In genomic region chr19:17830567-17831418, GRCh38 we compare ENCODE assay signal across 2 cellular contexts.
TF ChIP-seq lines count a peak whose summit lies in the region.

No MANE protein-coding gene starts in this region.

TF ChIP-seq in HEK293, 187 proteins besides CTCF, POLR2A, EP300 and RAD21 (continues in another document):
- TF ChIP-seq ZNF404 (tag by site-specific recombination; IDR thresholded peaks at IDR 0.05) (no peak), ZNF48 (tag by site-specific recombination; IDR thresholded peaks at IDR 0.05) (no peak), ZNF302 (tag by site-specific recombination; IDR thresholded peaks at IDR 0.05; ENCODE audit: low read depth) (no peak), TCF7L2 (IDR thresholded peaks at IDR 0.05; ENCODE audit: borderline replicate concordance, low read depth, low read length) (no peak), SP2 (tag by site-specific recombination; IDR thresholded peaks at IDR 0.05) (peak; percentile 57), ZNF704 (tag by site-specific recombination; IDR thresholded peaks at IDR 0.05) (no peak), MEIS1 (CRISPR knock-in tag; IDR thresholded peaks at IDR 0.05; ENCODE audit: borderline replicate concordance) (no peak), FEZF1 (tag by site-specific recombination; IDR thresholded peaks at IDR 0.05) (no peak), GLIS1 (tag by site-specific recombination; IDR thresholded peaks at IDR 0.05) (peak; percentile 30), SP3 (tag by site-specific recombination; IDR thresholded peaks at IDR 0.05) (peak; percentile 46), ZNF433 (tag by site-specific recombination; IDR thresholded peaks at IDR 0.05; ENCODE audit: low read depth) (no peak), ZNF670 (tag by site-specific recombination; IDR thresholded peaks at IDR 0.05; ENCODE audit: low read depth) (no peak), ZNF518A (tag by site-specific recombination; conservative IDR thresholded peaks at IDR 0.05; ENCODE audit: low read depth) (no peak), HOXA7 (CRISPR knock-in tag; IDR thresholded peaks at IDR 0.05; ENCODE audit: borderline replicate concordance) (no peak), GLI4 (tag by site-specific recombination; IDR thresholded peaks at IDR 0.05) (no peak), ZNF701 (tag by site-specific recombination; IDR thresholded peaks at IDR 0.05) (no peak), ZBTB48 (tag by site-specific recombination; IDR thresholded peaks at IDR 0.05) (peak; percentile 73; the same call in 1 of the 2 replicates), ZNF530 (tag by site-specific recombination; IDR thresholded peaks at IDR 0.05; ENCODE audit: low read depth) (no peak), ZNF335 (tag by site-specific recombination; conservative IDR thresholded peaks at IDR 0.05) (peak; percentile 13; the same call in 1 of the 2 replicates), ZNF677 (tag by site-specific recombination; IDR thresholded peaks at IDR 0.05) (no peak)
- TF ChIP-seq, protein P1, sequence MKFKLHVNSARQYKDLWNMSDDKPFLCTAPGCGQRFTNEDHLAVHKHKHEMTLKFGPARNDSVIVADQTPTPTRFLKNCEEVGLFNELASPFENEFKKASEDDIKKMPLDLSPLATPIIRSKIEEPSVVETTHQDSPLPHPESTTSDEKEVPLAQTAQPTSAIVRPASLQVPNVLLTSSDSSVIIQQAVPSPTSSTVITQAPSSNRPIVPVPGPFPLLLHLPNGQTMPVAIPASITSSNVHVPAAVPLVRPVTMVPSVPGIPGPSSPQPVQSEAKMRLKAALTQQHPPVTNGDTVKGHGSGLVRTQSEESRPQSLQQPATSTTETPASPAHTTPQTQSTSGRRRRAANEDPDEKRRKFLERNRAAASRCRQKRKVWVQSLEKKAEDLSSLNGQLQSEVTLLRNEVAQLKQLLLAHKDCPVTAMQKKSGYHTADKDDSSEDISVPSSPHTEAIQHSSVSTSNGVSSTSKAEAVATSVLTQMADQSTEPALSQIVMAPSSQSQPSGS (tag by site-specific recombination; IDR thresholded peaks at IDR 0.05; ENCODE audit: low read depth) = no peak
- TF ChIP-seq, protein P2, sequence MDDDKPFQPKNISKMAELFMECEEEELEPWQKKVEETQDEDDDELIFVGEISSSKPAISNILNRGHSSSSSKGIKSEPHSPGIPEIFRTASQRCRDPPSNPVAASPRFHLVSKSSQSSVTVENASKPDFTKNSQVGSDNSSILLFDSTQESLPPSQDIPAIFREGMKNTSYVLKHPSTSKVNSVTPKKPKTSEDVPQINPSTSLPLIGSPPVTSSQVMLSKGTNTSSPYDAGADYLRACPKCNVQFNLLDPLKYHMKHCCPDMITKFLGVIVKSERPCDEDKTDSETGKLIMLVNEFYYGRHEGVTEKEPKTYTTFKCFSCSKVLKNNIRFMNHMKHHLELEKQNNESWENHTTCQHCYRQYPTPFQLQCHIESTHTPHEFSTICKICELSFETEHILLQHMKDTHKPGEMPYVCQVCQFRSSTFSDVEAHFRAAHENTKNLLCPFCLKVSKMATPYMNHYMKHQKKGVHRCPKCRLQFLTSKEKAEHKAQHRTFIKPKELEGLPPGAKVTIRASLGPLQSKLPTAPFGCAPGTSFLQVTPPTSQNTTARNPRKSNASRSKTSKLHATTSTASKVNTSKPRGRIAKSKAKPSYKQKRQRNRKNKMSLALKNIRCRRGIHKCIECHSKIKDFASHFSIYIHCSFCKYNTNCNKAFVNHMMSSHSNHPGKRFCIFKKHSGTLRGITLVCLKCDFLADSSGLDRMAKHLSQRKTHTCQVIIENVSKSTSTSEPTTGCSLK (tag by site-specific recombination; IDR thresholded peaks at IDR 0.05) = no peak

TF ChIP-seq in K562, 482 proteins besides CTCF, POLR2A, EP300 and RAD21 (continues in another document):
- TF ChIP-seq EZH2 (IDR thresholded peaks at IDR 0.05; ENCODE audit: borderline replicate concordance, low read depth, low read length) = no peak
- TF ChIP-seq HNRNPUL1 (IDR thresholded peaks at IDR 0.05; ENCODE audit: low read length) = no peak
- TF ChIP-seq DDX20 (tag; IDR thresholded peaks at IDR 0.05; ENCODE audit: low read depth) = no peak
- no peak for TF ChIP-seq ZNF165 (CRISPR knock-in tag; IDR thresholded peaks at IDR 0.05; ENCODE audit: borderline replicate concordance)
- no peak for TF ChIP-seq ATF1 (CRISPR knock-in tag; IDR thresholded peaks at IDR 0.05)
- TF ChIP-seq ATF1 (tag; IDR thresholded peaks at IDR 0.05) = no peak
- TF ChIP-seq NR4A1 (CRISPR knock-in tag; IDR thresholded peaks at IDR 0.05) = no peak
- TF ChIP-seq NR4A1 (tag; IDR thresholded peaks at IDR 0.05) = no peak
- no peak for TF ChIP-seq NEUROD1 (IDR thresholded peaks at IDR 0.05; ENCODE audit: borderline replicate concordance, low read depth, low read length, partially characterized antibody)
- no peak for TF ChIP-seq MEF2A (IDR thresholded peaks at IDR 0.05; ENCODE audit: control insufficient read depth, low read depth, low read length)
- no peak for TF ChIP-seq CEBPB (tag; IDR thresholded peaks at IDR 0.05)
- no peak for TF ChIP-seq MTA2 (IDR thresholded peaks at IDR 0.05; ENCODE audit: low read depth)
- no peak for TF ChIP-seq BCLAF1 (IDR thresholded peaks at IDR 0.05; ENCODE audit: borderline replicate concordance in 1 of 2, control insufficient read depth in 1 of 2, low read depth in 2 of 2, low read length in 1 of 2)
- TF ChIP-seq SP1 (CRISPR knock-in tag; IDR thresholded peaks at IDR 0.05) = peak; percentile 64; the same call in 1 of the 2 replicates
- TF ChIP-seq NCOA1 (IDR thresholded peaks at IDR 0.05; ENCODE audit: low read depth) = no peak
- TF ChIP-seq ZFP36 (IDR thresholded peaks at IDR 0.05; ENCODE audit: low read depth, low read length, partially characterized antibody) = no peak
- TF ChIP-seq TAL1 (IDR thresholded peaks at IDR 0.05) = no peak
- no peak for TF ChIP-seq RNF219 (CRISPR knock-in tag; IDR thresholded peaks at IDR 0.05)
- TF ChIP-seq ZNF444 (CRISPR knock-in tag; IDR thresholded peaks at IDR 0.05) = no peak
- TF ChIP-seq DIDO1 (tag; IDR thresholded peaks at IDR 0.05; ENCODE audit: low read depth) = no peak
- peak; percentile 92 for TF ChIP-seq KDM2B (CRISPR knock-in tag; IDR thresholded peaks at IDR 0.05)
- TF ChIP-seq CBX8 (IDR thresholded peaks at IDR 0.05; ENCODE audit: borderline replicate concordance, extremely low read depth, low read depth, low read length, poor library complexity, severe bottlenecking) = no peak
- TF ChIP-seq SLC30A9 (CRISPR knock-in tag; IDR thresholded peaks at IDR 0.05) = no peak
- TF ChIP-seq EWSR1 (IDR thresholded peaks at IDR 0.05; ENCODE audit: borderline replicate concordance, low read depth, partially characterized antibody) = no peak
- no peak for TF ChIP-seq ZNF316 (IDR thresholded peaks at IDR 0.05)
- no peak for TF ChIP-seq UBTF (IDR thresholded peaks at IDR 0.05; ENCODE audit: borderline replicate concordance in 1 of 2, low read depth in 2 of 2, low read length in 2 of 2)
- no peak for TF ChIP-seq OTX1 (CRISPR knock-in tag; IDR thresholded peaks at IDR 0.05)
- TF ChIP-seq GATA2 (CRISPR knock-in tag; IDR thresholded peaks at IDR 0.05) = no peak
- TF ChIP-seq, protein P3, sequence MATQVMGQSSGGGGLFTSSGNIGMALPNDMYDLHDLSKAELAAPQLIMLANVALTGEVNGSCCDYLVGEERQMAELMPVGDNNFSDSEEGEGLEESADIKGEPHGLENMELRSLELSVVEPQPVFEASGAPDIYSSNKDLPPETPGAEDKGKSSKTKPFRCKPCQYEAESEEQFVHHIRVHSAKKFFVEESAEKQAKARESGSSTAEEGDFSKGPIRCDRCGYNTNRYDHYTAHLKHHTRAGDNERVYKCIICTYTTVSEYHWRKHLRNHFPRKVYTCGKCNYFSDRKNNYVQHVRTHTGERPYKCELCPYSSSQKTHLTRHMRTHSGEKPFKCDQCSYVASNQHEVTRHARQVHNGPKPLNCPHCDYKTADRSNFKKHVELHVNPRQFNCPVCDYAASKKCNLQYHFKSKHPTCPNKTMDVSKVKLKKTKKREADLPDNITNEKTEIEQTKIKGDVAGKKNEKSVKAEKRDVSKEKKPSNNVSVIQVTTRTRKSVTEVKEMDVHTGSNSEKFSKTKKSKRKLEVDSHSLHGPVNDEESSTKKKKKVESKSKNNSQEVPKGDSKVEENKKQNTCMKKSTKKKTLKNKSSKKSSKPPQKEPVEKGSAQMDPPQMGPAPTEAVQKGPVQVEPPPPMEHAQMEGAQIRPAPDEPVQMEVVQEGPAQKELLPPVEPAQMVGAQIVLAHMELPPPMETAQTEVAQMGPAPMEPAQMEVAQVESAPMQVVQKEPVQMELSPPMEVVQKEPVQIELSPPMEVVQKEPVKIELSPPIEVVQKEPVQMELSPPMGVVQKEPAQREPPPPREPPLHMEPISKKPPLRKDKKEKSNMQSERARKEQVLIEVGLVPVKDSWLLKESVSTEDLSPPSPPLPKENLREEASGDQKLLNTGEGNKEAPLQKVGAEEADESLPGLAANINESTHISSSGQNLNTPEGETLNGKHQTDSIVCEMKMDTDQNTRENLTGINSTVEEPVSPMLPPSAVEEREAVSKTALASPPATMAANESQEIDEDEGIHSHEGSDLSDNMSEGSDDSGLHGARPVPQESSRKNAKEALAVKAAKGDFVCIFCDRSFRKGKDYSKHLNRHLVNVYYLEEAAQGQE (CRISPR knock-in tag; IDR thresholded peaks at IDR 0.05; ENCODE audit: low read depth) = no peak
- TF ChIP-seq ZNF592 (IDR thresholded peaks at IDR 0.05) = no peak
- peak; percentile 15 for TF ChIP-seq HMGN3 (IDR thresholded peaks at IDR 0.05; ENCODE audit: borderline replicate concordance, extremely low read depth, insufficient read length, low read depth, low read length)
- no peak for TF ChIP-seq KDM4B (IDR thresholded peaks at IDR 0.05; ENCODE audit: borderline replicate concordance in 2 of 2, low read depth in 1 of 2)
